Comparison of ENCODE assay signal across 1 cellular context in genomic region chr1:231162300-231162969, GRCh38.
A peak's percentile ranks its signal among the peaks of the same experiment; 100 is the strongest.
TF ChIP-seq lines count a peak whose summit lies in the region.

No MANE protein-coding gene starts in this region.

TF ChIP-seq in A549, 52 proteins besides CTCF, POLR2A, EP300 and RAD21 (continued from another document):
- TF ChIP-seq RNF2 (IDR thresholded peaks at IDR 0.05; ENCODE audit: borderline replicate concordance, low read depth) (no peak), SMC3 (IDR thresholded peaks at IDR 0.05) (peak; percentile 26; the same call in 1 of the 3 replicates)
